23 cellular contexts compared by ENCODE assay signal in the genomic region with DNA sequence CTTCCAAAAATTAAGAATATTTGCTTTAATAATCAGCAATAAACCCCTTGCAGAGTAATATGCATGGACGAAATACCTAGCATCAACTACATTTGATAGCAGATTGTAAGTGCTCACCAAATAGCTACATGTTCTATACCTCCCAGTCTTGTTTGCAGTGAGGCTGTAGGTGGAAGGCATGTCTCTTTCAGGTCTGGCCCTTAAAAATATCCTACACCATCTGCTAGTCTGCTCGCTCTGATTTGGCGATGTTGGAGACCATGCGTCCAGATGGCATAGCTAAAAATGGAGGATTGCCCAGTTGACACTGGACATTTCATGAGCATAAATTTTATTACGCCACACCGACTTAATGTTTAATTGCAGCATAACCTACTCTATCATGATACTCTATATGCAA.
"Had no signal": no experiment of that assay in that cellular context is flagged by ENCODE, and none has a peak within 500 bp of the region (broad histone marks: within the 10 kb centered on the region; RNA-seq: fewer than 3 reads in every experiment).

No MANE protein-coding gene starts in this region.

- H3K27ac Mint-ChIP-seq: activated CD4-positive, alpha-beta memory T cell treated with anti-CD3 and anti-CD28 coated beads for 36 hours; activated naive CD4-positive, alpha-beta T cell treated with anti-CD3 and anti-CD28 coated beads for 36 hours; activated naive CD8-positive, alpha-beta T cell; activated T-helper 17 cell treated with anti-CD3 and anti-CD28 coated beads, Interleukin-2, amount 50 U/mL, for 72 hours; T-helper 17 cell; WTC11 had no signal

- H3K9me3 Mint-ChIP-seq: activated CD4-positive, alpha-beta memory T cell treated with anti-CD3 and anti-CD28 coated beads for 36 hours; activated naive CD4-positive, alpha-beta T cell treated with anti-CD3 and anti-CD28 coated beads for 36 hours; activated T-helper 17 cell treated with anti-CD3 and anti-CD28 coated beads, Interleukin-2, amount 50 U/mL, for 72 hours; WTC11 had no signal

- DNase-seq: activated CD4-positive, alpha-beta memory T cell treated with anti-CD3 and anti-CD28 coated beads for 36 hours; activated CD4-positive, alpha-beta T cell treated with anti-CD3 and anti-CD28 coated beads for 48 hours; activated CD4-positive, CD25-positive, alpha-beta regulatory T cell treated with anti-CD3 and anti-CD28 coated beads, Interleukin-2, amount 50 U/mL, for 72 hours; activated CD8-positive, alpha-beta memory T cell treated with anti-CD3 and anti-CD28 coated beads for 24 hours; activated gamma-delta T cell; activated naive CD4-positive, alpha-beta T cell treated with anti-CD3 and anti-CD28 coated beads for 36 hours; activated T-cell treated with anti-CD3 and anti-CD28 coated beads, Interleukin-2, amount 50 U/mL, for 48 hours; Kasumi-1; KBM-7; NCI-H1105 treated with DMSO at 0.1 percent for 48 hours; NCI-H1436 treated with DMSO at 0.1 percent for 48 hours; NCI-H187; NCI-H2081 treated with DMSO at 0.1 percent for 48 hours; NCI-H2171; NCI-H2227 treated with DMSO at 0.1 percent for 48 hours; NCI-H69; PC-9; SIG-M5; T-helper 17 cell; T-helper 9 cell had no signal

- H3K27me3 Mint-ChIP-seq: activated CD4-positive, alpha-beta memory T cell treated with anti-CD3 and anti-CD28 coated beads for 36 hours; activated naive CD8-positive, alpha-beta T cell; activated T-helper 17 cell treated with anti-CD3 and anti-CD28 coated beads, Interleukin-2, amount 50 U/mL, for 72 hours; T-helper 17 cell had no signal

- H3K4me1 Mint-ChIP-seq: activated T-helper 17 cell treated with anti-CD3 and anti-CD28 coated beads, Interleukin-2, amount 50 U/mL, for 72 hours; T-helper 17 cell; WTC11 had no signal

- ATAC-seq: activated T-helper 17 cell treated with anti-CD3 and anti-CD28 coated beads, Interleukin-2, amount 50 U/mL, for 72 hours; T-helper 17 cell; WTC11 had no signal

- H3K4me3 Mint-ChIP-seq: activated CD4-positive, alpha-beta memory T cell treated with anti-CD3 and anti-CD28 coated beads for 36 hours; activated naive CD4-positive, alpha-beta T cell treated with anti-CD3 and anti-CD28 coated beads for 36 hours; activated naive CD8-positive, alpha-beta T cell; activated T-helper 17 cell treated with anti-CD3 and anti-CD28 coated beads, Interleukin-2, amount 50 U/mL, for 72 hours; T-helper 17 cell; WTC11 had no signal
